In the genomic region with DNA sequence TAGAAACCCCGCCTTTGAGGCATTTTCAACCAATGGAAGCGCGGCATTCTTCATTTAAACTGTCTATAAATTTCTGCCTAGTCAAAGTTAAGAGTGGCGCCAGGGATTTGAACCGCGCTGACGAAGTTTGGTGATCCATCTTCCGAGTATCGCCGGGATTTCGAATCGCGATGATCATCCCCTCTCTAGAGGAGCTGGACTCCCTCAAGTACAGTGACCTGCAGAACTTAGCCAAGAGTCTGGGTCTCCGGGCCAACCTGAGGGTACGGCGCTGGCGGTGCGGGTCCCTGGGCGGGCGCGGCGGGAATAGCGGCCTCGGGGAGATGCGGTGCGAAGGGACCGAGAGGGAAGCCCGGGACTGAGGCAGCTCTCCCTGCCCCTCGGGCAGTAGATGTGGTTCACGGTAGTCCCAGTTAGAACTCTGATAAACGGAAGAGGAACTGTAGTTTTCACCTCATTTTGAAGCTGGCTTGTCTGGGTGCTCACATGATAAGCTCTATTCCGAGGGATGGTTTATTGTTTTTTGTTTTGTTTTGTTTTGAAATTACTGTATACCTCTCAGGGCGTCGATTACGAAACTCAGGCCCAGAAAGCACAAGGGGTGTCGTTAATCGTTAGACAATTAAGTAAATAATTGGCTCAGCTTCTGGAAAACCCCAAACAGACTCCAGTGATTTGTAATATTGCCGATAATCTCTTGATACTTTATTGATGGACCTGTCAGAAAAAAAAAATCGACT, we compare ENCODE assay signal across 1 cellular context.
A peak's percentile ranks its signal among the peaks of the same experiment; 100 is the strongest.
TF ChIP-seq lines count a peak whose summit lies in the region.

A gene with protein sequence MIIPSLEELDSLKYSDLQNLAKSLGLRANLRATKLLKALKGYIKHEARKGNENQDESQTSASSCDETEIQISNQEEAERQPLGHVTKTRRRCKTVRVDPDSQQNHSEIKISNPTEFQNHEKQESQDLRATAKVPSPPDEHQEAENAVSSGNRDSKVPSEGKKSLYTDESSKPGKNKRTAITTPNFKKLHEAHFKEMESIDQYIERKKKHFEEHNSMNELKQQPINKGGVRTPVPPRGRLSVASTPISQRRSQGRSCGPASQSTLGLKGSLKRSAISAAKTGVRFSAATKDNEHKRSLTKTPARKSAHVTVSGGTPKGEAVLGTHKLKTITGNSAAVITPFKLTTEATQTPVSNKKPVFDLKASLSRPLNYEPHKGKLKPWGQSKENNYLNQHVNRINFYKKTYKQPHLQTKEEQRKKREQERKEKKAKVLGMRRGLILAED (plus strand): TSS at position 94 of the 740 bp plus-strand sequence. CDS start 77 bp downstream, at position 171.

TF ChIP-seq in K562, 482 proteins besides CTCF, POLR2A, EP300 and RAD21 (continued from another document and continues in another):
- TF ChIP-seq CBX3 (IDR thresholded peaks at IDR 0.05; ENCODE audit: borderline replicate concordance in 1 of 2, low read length in 2 of 2) (0 out of 3 replicates have a peak, but pooled peaks of 1 of the 2 experiments have one; percentile 15), MCM5 (IDR thresholded peaks at IDR 0.05; ENCODE audit: low read depth) (no peak), POLR2B (IDR thresholded peaks at IDR 0.05; ENCODE audit: low read depth, partially characterized antibody) (peak; percentile 90), ZFP1 (CRISPR knock-in tag; IDR thresholded peaks at IDR 0.05) (no peak), MEIS2 (IDR thresholded peaks at IDR 0.05; ENCODE audit: partially characterized antibody) (peak; percentile 94), POLR3G (IDR thresholded peaks at IDR 0.05; ENCODE audit: extremely low read depth, insufficient read length, insufficient replicate concordance) (no peak), ZNF445 (CRISPR knock-in tag; IDR thresholded peaks at IDR 0.05; ENCODE audit: low read depth) (no peak), SMAD4 (CRISPR knock-in tag; conservative IDR thresholded peaks at IDR 0.05) (peak; percentile 26; the same call in 1 of the 2 replicates), CC2D1A (IDR thresholded peaks at IDR 0.05) (peak; percentile 71), IFI16 (CRISPR knock-in tag; IDR thresholded peaks at IDR 0.05) (no peak), NFIC (IDR thresholded peaks at IDR 0.05) (peak; percentile 12; the same call in 1 of the 2 replicates), NCOA2 (IDR thresholded peaks at IDR 0.05; ENCODE audit: partially characterized antibody in 2 of 2) (no peak), TAF9B (IDR thresholded peaks at IDR 0.05; ENCODE audit: partially characterized antibody) (peak; percentile 47), NFRKB (IDR thresholded peaks at IDR 0.05; ENCODE audit: low read depth) (peak; percentile 22), CREB1 (IDR thresholded peaks at IDR 0.05) (peak; percentile 1; the same call in 1 of the 2 replicates), CREB1 (CRISPR knock-in tag; IDR thresholded peaks at IDR 0.05) (no peak), FIP1L1 (IDR thresholded peaks at IDR 0.05; ENCODE audit: low read depth, low read length, poor library complexity, severe bottlenecking) (no peak), HMG20A (CRISPR knock-in tag; conservative IDR thresholded peaks at IDR 0.05) (no peak), SIX5 (IDR thresholded peaks at IDR 0.05; ENCODE audit: borderline replicate concordance in 1 of 2, insufficient read depth in 1 of 2, low read depth in 1 of 2, low read length in 2 of 2) (no peak), MYC (IDR thresholded peaks at IDR 0.05; ENCODE audit: low read depth, low read length) (peak; percentile 30), MYC (CRISPR knock-in tag; IDR thresholded peaks at IDR 0.05; ENCODE audit: borderline replicate concordance, low read depth) (no peak), ZNF212 (CRISPR knock-in tag; IDR thresholded peaks at IDR 0.05) (no peak), TSC22D4 (tag; IDR thresholded peaks at IDR 0.05) (no peak), MTA2 (IDR thresholded peaks at IDR 0.05; ENCODE audit: low read depth) (no peak), SMARCA4 (IDR thresholded peaks at IDR 0.05) (0 out of 2 replicates have a peak, but pooled peaks have one; percentile 9), BDP1 (IDR thresholded peaks at IDR 0.05; ENCODE audit: insufficient read depth, insufficient read length) (no peak), PRPF4 (IDR thresholded peaks at IDR 0.05; ENCODE audit: insufficient read depth, low read depth, low read length, poor library complexity, severe bottlenecking) (no peak), FOSL1 (tag; conservative IDR thresholded peaks at IDR 0.05) (0 out of 2 replicates have a peak, but pooled peaks have one; percentile 25), CXXC5 (CRISPR knock-in tag; IDR thresholded peaks at IDR 0.05) (peak; percentile 43; the same call in 1 of the 2 replicates), RBM22 (IDR thresholded peaks at IDR 0.05; ENCODE audit: low read depth, low read length, poor library complexity, severe bottlenecking) (no peak), CCAR2 (IDR thresholded peaks at IDR 0.05; ENCODE audit: low read depth, low read length) (no peak), ZNF282 (CRISPR knock-in tag; IDR thresholded peaks at IDR 0.05) (no peak), KAT2B (IDR thresholded peaks at IDR 0.05; ENCODE audit: low read depth, low read length) (no peak), FOXP1 (CRISPR knock-in tag; IDR thresholded peaks at IDR 0.05) (no peak), RBM15 (IDR thresholded peaks at IDR 0.05; ENCODE audit: insufficient read depth, low read length) (no peak)
- TF ChIP-seq, protein P1, sequence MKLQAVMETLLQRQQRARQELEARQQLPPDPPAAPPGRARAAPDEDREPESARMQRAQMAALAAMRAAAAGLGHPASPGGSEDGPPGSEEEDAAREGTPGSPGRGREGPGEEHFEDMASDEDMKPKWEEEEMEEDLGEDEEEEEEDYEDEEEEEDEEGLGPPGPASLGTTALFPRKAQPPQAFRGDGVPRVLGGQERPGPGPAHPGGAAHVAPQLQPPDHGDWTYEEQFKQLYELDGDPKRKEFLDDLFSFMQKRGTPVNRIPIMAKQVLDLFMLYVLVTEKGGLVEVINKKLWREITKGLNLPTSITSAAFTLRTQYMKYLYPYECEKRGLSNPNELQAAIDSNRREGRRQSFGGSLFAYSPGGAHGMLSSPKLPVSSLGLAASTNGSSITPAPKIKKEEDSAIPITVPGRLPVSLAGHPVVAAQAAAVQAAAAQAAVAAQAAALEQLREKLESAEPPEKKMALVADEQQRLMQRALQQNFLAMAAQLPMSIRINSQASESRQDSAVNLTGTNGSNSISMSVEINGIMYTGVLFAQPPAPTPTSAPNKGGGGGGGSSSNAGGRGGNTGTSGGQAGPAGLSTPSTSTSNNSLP (IDR thresholded peaks at IDR 0.05; ENCODE audit: borderline replicate concordance, low read depth, low read length): no peak
- TF ChIP-seq, protein P2, sequence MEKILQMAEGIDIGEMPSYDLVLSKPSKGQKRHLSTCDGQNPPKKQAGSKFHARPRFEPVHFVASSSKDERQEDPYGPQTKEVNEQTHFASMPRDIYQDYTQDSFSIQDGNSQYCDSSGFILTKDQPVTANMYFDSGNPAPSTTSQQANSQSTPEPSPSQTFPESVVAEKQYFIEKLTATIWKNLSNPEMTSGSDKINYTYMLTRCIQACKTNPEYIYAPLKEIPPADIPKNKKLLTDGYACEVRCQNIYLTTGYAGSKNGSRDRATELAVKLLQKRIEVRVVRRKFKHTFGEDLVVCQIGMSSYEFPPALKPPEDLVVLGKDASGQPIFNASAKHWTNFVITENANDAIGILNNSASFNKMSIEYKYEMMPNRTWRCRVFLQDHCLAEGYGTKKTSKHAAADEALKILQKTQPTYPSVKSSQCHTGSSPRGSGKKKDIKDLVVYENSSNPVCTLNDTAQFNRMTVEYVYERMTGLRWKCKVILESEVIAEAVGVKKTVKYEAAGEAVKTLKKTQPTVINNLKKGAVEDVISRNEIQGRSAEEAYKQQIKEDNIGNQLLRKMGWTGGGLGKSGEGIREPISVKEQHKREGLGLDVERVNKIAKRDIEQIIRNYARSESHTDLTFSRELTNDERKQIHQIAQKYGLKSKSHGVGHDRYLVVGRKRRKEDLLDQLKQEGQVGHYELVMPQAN (IDR thresholded peaks at IDR 0.05; ENCODE audit: borderline replicate concordance): peak; percentile 68; the same call in 1 of the 2 replicates
- TF ChIP-seq, protein P3, sequence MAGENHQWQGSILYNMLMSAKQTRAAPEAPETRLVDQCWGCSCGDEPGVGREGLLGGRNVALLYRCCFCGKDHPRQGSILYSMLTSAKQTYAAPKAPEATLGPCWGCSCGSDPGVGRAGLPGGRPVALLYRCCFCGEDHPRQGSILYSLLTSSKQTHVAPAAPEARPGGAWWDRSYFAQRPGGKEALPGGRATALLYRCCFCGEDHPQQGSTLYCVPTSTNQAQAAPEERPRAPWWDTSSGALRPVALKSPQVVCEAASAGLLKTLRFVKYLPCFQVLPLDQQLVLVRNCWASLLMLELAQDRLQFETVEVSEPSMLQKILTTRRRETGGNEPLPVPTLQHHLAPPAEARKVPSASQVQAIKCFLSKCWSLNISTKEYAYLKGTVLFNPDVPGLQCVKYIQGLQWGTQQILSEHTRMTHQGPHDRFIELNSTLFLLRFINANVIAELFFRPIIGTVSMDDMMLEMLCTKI (IDR thresholded peaks at IDR 0.05; ENCODE audit: partially characterized antibody): no peak
- TF ChIP-seq, protein P4, sequence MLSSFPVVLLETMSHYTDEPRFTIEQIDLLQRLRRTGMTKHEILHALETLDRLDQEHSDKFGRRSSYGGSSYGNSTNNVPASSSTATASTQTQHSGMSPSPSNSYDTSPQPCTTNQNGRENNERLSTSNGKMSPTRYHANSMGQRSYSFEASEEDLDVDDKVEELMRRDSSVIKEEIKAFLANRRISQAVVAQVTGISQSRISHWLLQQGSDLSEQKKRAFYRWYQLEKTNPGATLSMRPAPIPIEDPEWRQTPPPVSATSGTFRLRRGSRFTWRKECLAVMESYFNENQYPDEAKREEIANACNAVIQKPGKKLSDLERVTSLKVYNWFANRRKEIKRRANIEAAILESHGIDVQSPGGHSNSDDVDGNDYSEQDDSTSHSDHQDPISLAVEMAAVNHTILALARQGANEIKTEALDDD (IDR thresholded peaks at IDR 0.05): peak; percentile 90
- TF ChIP-seq, protein P5, sequence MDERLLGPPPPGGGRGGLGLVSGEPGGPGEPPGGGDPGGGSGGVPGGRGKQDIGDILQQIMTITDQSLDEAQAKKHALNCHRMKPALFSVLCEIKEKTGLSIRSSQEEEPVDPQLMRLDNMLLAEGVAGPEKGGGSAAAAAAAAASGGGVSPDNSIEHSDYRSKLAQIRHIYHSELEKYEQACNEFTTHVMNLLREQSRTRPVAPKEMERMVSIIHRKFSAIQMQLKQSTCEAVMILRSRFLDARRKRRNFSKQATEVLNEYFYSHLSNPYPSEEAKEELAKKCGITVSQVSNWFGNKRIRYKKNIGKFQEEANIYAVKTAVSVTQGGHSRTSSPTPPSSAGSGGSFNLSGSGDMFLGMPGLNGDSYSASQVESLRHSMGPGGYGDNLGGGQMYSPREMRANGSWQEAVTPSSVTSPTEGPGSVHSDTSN (CRISPR knock-in tag; IDR thresholded peaks at IDR 0.05; ENCODE audit: low read depth): no peak
- TF ChIP-seq, protein P5 (tag; conservative IDR thresholded peaks at IDR 0.05; ENCODE audit: low read depth): peak; percentile 92
- TF ChIP-seq, protein P6, sequence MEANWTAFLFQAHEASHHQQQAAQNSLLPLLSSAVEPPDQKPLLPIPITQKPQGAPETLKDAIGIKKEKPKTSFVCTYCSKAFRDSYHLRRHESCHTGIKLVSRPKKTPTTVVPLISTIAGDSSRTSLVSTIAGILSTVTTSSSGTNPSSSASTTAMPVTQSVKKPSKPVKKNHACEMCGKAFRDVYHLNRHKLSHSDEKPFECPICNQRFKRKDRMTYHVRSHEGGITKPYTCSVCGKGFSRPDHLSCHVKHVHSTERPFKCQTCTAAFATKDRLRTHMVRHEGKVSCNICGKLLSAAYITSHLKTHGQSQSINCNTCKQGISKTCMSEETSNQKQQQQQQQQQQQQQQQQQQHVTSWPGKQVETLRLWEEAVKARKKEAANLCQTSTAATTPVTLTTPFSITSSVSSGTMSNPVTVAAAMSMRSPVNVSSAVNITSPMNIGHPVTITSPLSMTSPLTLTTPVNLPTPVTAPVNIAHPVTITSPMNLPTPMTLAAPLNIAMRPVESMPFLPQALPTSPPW (CRISPR knock-in tag; IDR thresholded peaks at IDR 0.05): no peak
